Comparison of ENCODE assay signal across 1 cellular context in the genomic region with DNA sequence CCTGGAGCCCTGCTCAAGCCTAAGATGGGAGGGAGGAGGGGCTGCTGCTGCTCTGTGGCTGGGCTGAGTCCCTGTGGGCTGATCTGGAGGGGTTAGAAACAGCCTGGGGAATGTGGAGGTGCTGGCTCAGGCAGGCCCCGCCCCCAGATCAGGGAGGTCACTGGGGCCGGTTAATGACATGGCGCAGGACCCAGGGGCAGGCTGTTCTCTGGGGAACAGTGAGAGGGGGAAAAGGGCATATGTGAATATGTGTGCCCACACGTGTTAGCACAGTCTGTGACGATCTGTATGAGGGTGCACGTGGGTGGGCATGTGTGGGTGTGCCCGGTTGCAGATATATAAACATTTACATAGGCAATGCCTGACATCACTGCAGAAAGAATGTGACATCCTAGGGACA.
TF ChIP-seq lines count a peak whose summit lies in the region.

No MANE protein-coding gene starts in this region.

TF ChIP-seq in IMR-90, 13 proteins besides CTCF, POLR2A, EP300 and RAD21:
- no peak for TF ChIP-seq RFX5 (IDR thresholded peaks at IDR 0.05; ENCODE audit: low read depth, low read length)
- TF ChIP-seq SMC3 (IDR thresholded peaks at IDR 0.05; ENCODE audit: low read depth, low read length), result no peak
- no peak for TF ChIP-seq RCOR1 (IDR thresholded peaks at IDR 0.05; ENCODE audit: insufficient replicate concordance, low read length)
- TF ChIP-seq, protein P1, sequence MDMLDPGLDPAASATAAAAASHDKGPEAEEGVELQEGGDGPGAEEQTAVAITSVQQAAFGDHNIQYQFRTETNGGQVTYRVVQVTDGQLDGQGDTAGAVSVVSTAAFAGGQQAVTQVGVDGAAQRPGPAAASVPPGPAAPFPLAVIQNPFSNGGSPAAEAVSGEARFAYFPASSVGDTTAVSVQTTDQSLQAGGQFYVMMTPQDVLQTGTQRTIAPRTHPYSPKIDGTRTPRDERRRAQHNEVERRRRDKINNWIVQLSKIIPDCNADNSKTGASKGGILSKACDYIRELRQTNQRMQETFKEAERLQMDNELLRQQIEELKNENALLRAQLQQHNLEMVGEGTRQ (IDR thresholded peaks at IDR 0.05; ENCODE audit: low read depth, low read length), result peak; percentile 66; the same call in 1 of the 2 replicates
- TF ChIP-seq BHLHE40 (IDR thresholded peaks at IDR 0.05; ENCODE audit: low read depth, low read length), result peak; percentile 86
- TF ChIP-seq MAZ (IDR thresholded peaks at IDR 0.05; ENCODE audit: borderline replicate concordance, low read depth, low read length), result peak; percentile 10; the same call in 1 of the 2 replicates
- TF ChIP-seq MXI1 (IDR thresholded peaks at IDR 0.05; ENCODE audit: borderline replicate concordance, low read depth, low read length), result peak; percentile 43; the same call in 1 of the 2 replicates
- no peak for TF ChIP-seq CHD1 (IDR thresholded peaks at IDR 0.05; ENCODE audit: low read depth, low read length)
- TF ChIP-seq, protein P2, sequence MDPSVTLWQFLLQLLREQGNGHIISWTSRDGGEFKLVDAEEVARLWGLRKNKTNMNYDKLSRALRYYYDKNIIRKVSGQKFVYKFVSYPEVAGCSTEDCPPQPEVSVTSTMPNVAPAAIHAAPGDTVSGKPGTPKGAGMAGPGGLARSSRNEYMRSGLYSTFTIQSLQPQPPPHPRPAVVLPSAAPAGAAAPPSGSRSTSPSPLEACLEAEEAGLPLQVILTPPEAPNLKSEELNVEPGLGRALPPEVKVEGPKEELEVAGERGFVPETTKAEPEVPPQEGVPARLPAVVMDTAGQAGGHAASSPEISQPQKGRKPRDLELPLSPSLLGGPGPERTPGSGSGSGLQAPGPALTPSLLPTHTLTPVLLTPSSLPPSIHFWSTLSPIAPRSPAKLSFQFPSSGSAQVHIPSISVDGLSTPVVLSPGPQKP (IDR thresholded peaks at IDR 0.05; ENCODE audit: borderline replicate concordance, low read depth, low read length), result no peak
- TF ChIP-seq NFE2L2 (IDR thresholded peaks at IDR 0.05; ENCODE audit: low read depth, low read length), result no peak
- TF ChIP-seq FOS (IDR thresholded peaks at IDR 0.05; ENCODE audit: low read depth, low read length), result no peak
- no peak for TF ChIP-seq MAFK (IDR thresholded peaks at IDR 0.05; ENCODE audit: low read depth, low read length)
- TF ChIP-seq CEBPB (IDR thresholded peaks at IDR 0.05; ENCODE audit: low read depth, low read length), result 0 out of 2 replicates have a peak, but pooled peaks have one; percentile 10
TF ChIP-seq in IMR-90: peak in this region for 5.
